In the genomic region with DNA sequence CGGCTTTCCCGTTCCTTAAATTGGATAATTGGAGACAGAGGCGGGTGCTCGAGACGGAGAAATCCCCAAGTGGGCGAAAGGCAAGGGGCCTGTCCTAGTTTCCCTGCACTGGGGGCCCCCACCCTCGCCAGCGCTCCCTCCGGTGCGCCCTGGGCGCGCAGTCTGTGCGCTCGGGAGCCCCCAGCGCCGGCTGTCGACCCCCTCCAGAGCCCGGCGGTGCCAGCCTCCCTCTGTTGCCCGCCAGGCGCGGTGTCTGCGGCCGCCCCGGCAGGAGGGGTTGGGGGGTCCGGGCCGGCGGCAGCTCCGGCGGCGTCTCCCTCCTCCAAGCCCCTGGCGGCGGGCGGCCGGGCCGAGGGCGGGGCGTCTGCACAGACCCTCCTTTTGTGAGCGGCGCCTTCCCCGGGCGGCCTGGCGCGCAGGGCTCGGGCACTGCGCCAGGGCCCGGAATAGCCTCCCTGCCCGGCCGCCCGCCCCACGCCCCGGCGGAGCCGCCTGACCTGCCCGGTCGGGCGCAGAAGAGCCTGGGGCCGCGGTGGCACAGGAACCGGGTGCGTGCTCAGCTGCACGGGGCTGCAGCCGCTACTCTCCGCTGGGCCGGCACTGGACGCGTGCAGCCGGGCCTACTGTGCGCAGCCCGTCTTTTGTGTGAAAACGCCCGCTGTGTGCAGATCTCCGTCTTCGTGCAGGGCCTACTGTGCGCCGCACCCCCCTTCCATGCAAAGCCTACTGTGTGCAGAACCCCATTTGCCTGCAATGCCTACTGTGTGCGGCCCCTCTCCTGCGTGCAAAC, we compare ENCODE assay signal across 8 cellular contexts. TPM values are rescaled to one million over a fixed set of nuclear protein-coding genes. Genes with fewer than 3 reads are reported as not detected.
DNase-seq lines count a peak whose midpoint lies in the region; ATAC-seq, FAIRE-seq and TF ChIP-seq lines count a peak whose summit lies in the region.

No MANE protein-coding gene starts in this region.

- DNase-seq in NCI-H1417 (lab: John Stamatoyannopoulos, UW) (peak; percentile 17 to 64 (median 63)), NCI-H1417 treated with DMSO at 0.1 percent for 48 hours (lab: John Stamatoyannopoulos, UW) (no peak), NOMO-1 (lab: John Stamatoyannopoulos, UW; ENCODE audit: unreplicated experiment in 2 of 2) (peak; percentile 39 to 55), lower lobe of right lung (peak; percentile 79), thyroid gland (peak; percentile 78 to 83), urothelium cell line (ENCODE audit: low spot score) (no peak), NCI-H446 (lab: John Stamatoyannopoulos, UW) (no peak)

- H3K27me3 ChIP-seq in duodenal mucosa (ENCODE audit: control insufficient read depth in 1 of 2, insufficient read depth in 2 of 2, low read length in 2 of 2): peaks cover 0 to 6% of the 10 kb centered on the region in 2 donors
- peaks cover 11% of the 10 kb centered on the region for H3K27me3 ChIP-seq in lower lobe of right lung (ENCODE audit: low read depth)
- H3K27me3 ChIP-seq in thyroid gland: no peaks in the 10 kb centered on the region

- H3K36me3 ChIP-seq in duodenal mucosa (ENCODE audit: control insufficient read depth in 1 of 2, insufficient read depth in 2 of 2, low read length in 2 of 2): no peaks in the 10 kb centered on the region
- H3K36me3 ChIP-seq in lower lobe of right lung: no peaks in the 10 kb centered on the region
- no peaks in the 10 kb centered on the region for H3K36me3 ChIP-seq in thyroid gland

- intact Hi-C loops in lower lobe of right lung (cut with DNase I): no loop called here
- intact Hi-C loops in thyroid gland (cut with DNase I): no loop called here

- H3K27ac ChIP-seq in duodenal mucosa (ENCODE audit: low read depth, low read length): peak overlapping the region; percentile 20
- H3K27ac ChIP-seq in lower lobe of right lung: peak overlapping the region; percentile 64
- peak overlapping the region; percentile 53 to 70 (median 54) for H3K27ac ChIP-seq in thyroid gland

- TF ChIP-seq POLR2A in thyroid gland (IDR thresholded peaks at IDR 0.05): peak in 1 of 2 donors; percentile 40

- H3K4me3 ChIP-seq in duodenal mucosa (ENCODE audit: low read depth in 1 of 2, low read length in 2 of 2) (peak overlapping the region; percentile 43 to 61), lower lobe of right lung (peak overlapping the region; percentile 50), thyroid gland (replicated peaks in 1 of 3) (peak overlapping the region in 2 of 3 donors; percentile 30 to 37)

- no peak for FAIRE-seq in urothelium cell line (lab: Jason Lieb, UNC)

- peaks cover 23 to 38% of the 10 kb centered on the region in 2 donors for H3K4me1 ChIP-seq in duodenal mucosa (ENCODE audit: control insufficient read depth in 1 of 2, insufficient read depth in 2 of 2, low read length in 2 of 2)
- peaks cover 46% of the 10 kb centered on the region for H3K4me1 ChIP-seq in lower lobe of right lung
- H3K4me1 ChIP-seq in thyroid gland: peaks cover 16 to 30% of the 10 kb centered on the region in 2 donors

- ATAC-seq in lower lobe of right lung: peak; percentile 77 to 82

- H3K9me3 ChIP-seq in duodenal mucosa (ENCODE audit: control insufficient read depth in 1 of 2, low read length in 2 of 2) (no peaks in the 10 kb centered on the region), lower lobe of right lung (no peaks in the 10 kb centered on the region), thyroid gland (no peaks in the 10 kb centered on the region)

- WGBS in thyroid gland, 2 donors: 5 to 11% methylated on average over 9 to 36 of the region's 78 CpGs

- TF ChIP-seq CTCF in lower lobe of right lung (IDR thresholded peaks at IDR 0.05): no peak
- TF ChIP-seq CTCF in thyroid gland (IDR thresholded peaks at IDR 0.05): peak in 1 of 6 experiments; percentile 7

- peak overlapping the region; percentile 10 to 56 for H3K9ac ChIP-seq in duodenal mucosa (ENCODE audit: low read depth in 1 of 2, low read length in 2 of 2)

RNA-seq across cellular contexts. Expression of gene GADD45B, which starts 13.2 kb away (rescaled TPM):
- total RNA-seq in lower lobe of right lung: 89.9 TPM
- total RNA-seq in thyroid gland: 100 to 1,000 TPM; 148 to 250 (median 195) TPM

RNA-seq across cellular contexts. Expression of gene LMNB2, which starts 32.4 kb away (rescaled TPM):
- total RNA-seq in lower lobe of right lung (20.9 TPM), thyroid gland (10 to 100 TPM; 14.4 to 34.6 (median 27.6) TPM)

Comparison
In these comparisons a context has a peak if more than half of its experiments do, and no peak if none do; other contexts are left out.
1. DNase-seq: peak in NCI-H1417 (3 of 3), NOMO-1 (2 of 2), lower lobe of right lung (single experiment) and thyroid gland (2 of 2); none in NCI-H1417 treated with DMSO at 0.1 percent for 48 hours (single experiment), urothelium cell line (single experiment) and NCI-H446 (0 of 2).
2. Peak in every context shown above with its lines, with median percentiles within 50 percentile points of each other: H3K27ac ChIP-seq and H3K4me3 ChIP-seq.